In genomic region chr9:136802321-136802720, GRCh38 we compare ENCODE assay signal across 17 cellular contexts. TPM values are rescaled to one million over a fixed set of nuclear protein-coding genes. Genes with fewer than 3 reads are reported as not detected.
DNase-seq lines count a peak whose midpoint lies in the region; ATAC-seq and TF ChIP-seq lines count a peak whose summit lies in the region.
"Had no signal": no experiment of that assay in that cellular context is flagged by ENCODE, and none has a peak within 500 bp of the region (broad histone marks: within the 10 kb centered on the region; RNA-seq: fewer than 3 reads in every experiment).

No MANE protein-coding gene starts in this region.

- TF ChIP-seq CTCF in 22Rv1 (IDR thresholded peaks at IDR 0.05) = no peak
- no peak for TF ChIP-seq CTCF in CD4-positive, alpha-beta T cell (IDR thresholded peaks at IDR 0.05)
- no peak for TF ChIP-seq CTCF in glutamatergic neuron (IDR thresholded peaks at IDR 0.05; ENCODE audit: partially characterized antibody, unreplicated experiment)

- no peaks in the 10 kb centered on the region for H3K9me3 Mint-ChIP-seq in CD4-positive, alpha-beta T cell
- peaks cover 21% of the 10 kb centered on the region for H3K9me3 Mint-ChIP-seq in glutamatergic neuron (ENCODE audit: unreplicated experiment)
- H3K9me3 Mint-ChIP-seq: H9 had no signal

- ATAC-seq in CD4-positive, alpha-beta T cell (ENCODE audit: poor library complexity) = no peak
- ATAC-seq in T-helper 17 cell = no peak
- ATAC-seq in HG03460 (IDR thresholded peaks at IDR 0.05; ENCODE audit: unreplicated experiment) = no peak

- H3K27ac Mint-ChIP-seq in CD4-positive, alpha-beta T cell = no peak overlapping the region
- H3K27ac Mint-ChIP-seq in T-helper 17 cell (peak overlapping the region; percentile 8), glutamatergic neuron (ENCODE audit: unreplicated experiment) (peak overlapping the region; percentile 17)
- H3K27ac Mint-ChIP-seq: H9 had no signal

- intact Hi-C loops in CD4-positive, alpha-beta T cell (cut with DNase I, micrococcal nuclease) = loop anchor here (10.0 kb wide), 2 partner anchors 102 to 398 kb away; partner anchors contain the start of gene SNAPC4 (in 1 of the 2)

- H3K9me3 ChIP-seq in CD4-positive, alpha-beta T cell (ENCODE audit: control insufficient read depth, low read length) = no peaks in the 10 kb centered on the region
- no peaks in the 10 kb centered on the region for H3K9me3 ChIP-seq in T-helper 17 cell (ENCODE audit: control insufficient read depth, low read length, poor library complexity, severe bottlenecking)

- no peak for DNase-seq in CD4-positive, alpha-beta T cell
- DNase-seq in T-helper 17 cell (no peak), glutamatergic neuron (no peak), NCI-H345 (lab: John Stamatoyannopoulos, UW) (no peak), NCI-H1105 (lab: John Stamatoyannopoulos, UW) (no peak)
- no peak for DNase-seq in activated T-cell treated with anti-CD3 and anti-CD28 coated beads, Interleukin-2, amount 50 U/mL, for 1 hour
- DNase-seq: Calu3, DMS53, H9, MV-4-11, NCI-H1417 treated with DMSO at 0.1 percent for 48 hours, NCI-H2029 treated with DMSO at 0.1 percent for 48 hours, NCI-H526 treated with DMSO at 0.1 percent for 48 hours had no signal

- no peaks in the 10 kb centered on the region for H3K27me3 ChIP-seq in CD4-positive, alpha-beta T cell (ENCODE audit: control insufficient read depth, insufficient read depth, low read length)

- H3K27me3 Mint-ChIP-seq in CD4-positive, alpha-beta T cell = no peaks in the 10 kb centered on the region
- H3K27me3 Mint-ChIP-seq in T-helper 17 cell = no peaks in the 10 kb centered on the region
- peaks cover 13% of the 10 kb centered on the region for H3K27me3 Mint-ChIP-seq in glutamatergic neuron (ENCODE audit: unreplicated experiment)

- POLR2A ChIA-PET in CD4-positive, alpha-beta T cell (lab: Charles Lee) = no interaction called here

- peaks cover 36% of the 10 kb centered on the region for H3K4me1 Mint-ChIP-seq in CD4-positive, alpha-beta T cell (ENCODE audit: low read depth)
- peaks cover 10% of the 10 kb centered on the region for H3K4me1 Mint-ChIP-seq in T-helper 17 cell
- H3K4me1 Mint-ChIP-seq in glutamatergic neuron (ENCODE audit: low read depth, unreplicated experiment) = peaks cover 4% of the 10 kb centered on the region

- H3K27ac ChIP-seq in 22Rv1 = peak overlapping the region; percentile 100
- no peak overlapping the region for H3K27ac ChIP-seq in CD4-positive, alpha-beta T cell (ENCODE audit: low read depth, low read length)

- CTCF ChIA-PET in CD4-positive, alpha-beta T cell (lab: Charles Lee) = no interaction called here

- H3K36me3 Mint-ChIP-seq in CD4-positive, alpha-beta T cell (ENCODE audit: low read depth) = peaks cover 4% of the 10 kb centered on the region
- H3K36me3 Mint-ChIP-seq in T-helper 17 cell (ENCODE audit: low read depth) = peaks cover 2% of the 10 kb centered on the region
- no peaks in the 10 kb centered on the region for H3K36me3 Mint-ChIP-seq in glutamatergic neuron (ENCODE audit: unreplicated experiment)

- peak overlapping the region; percentile 38 for H3K4me3 Mint-ChIP-seq in CD4-positive, alpha-beta T cell
- H3K4me3 Mint-ChIP-seq in T-helper 17 cell (no peak overlapping the region), glutamatergic neuron (ENCODE audit: unreplicated experiment) (no peak overlapping the region)
- H3K4me3 Mint-ChIP-seq: H9 had no signal

RNA-seq across cellular contexts. Expression of gene RABL6, which starts 5.4 kb away (rescaled TPM):
- 10 to 100 TPM; 46.4 to 48.5 TPM for total RNA-seq in CD4-positive, alpha-beta T cell
- 10 to 100 TPM; 55.6 to 59.7 TPM for total RNA-seq in T-helper 17 cell
- total RNA-seq in glutamatergic neuron (ENCODE audit: unreplicated experiment) = 149 TPM

RNA-seq across cellular contexts. Expression of gene CCDC183, which starts 6.2 kb away (rescaled TPM):
- total RNA-seq in CD4-positive, alpha-beta T cell = 1 to 10 TPM; 3.0 to 4.6 TPM
- 1 to 10 TPM; 1.8 to 2.2 TPM for total RNA-seq in T-helper 17 cell
- total RNA-seq in glutamatergic neuron (ENCODE audit: unreplicated experiment) = 20.0 TPM
- total RNA-seq: A673, HT1080 had no signal

RNA-seq across cellular contexts. Expression of gene TMEM141, which starts 11.2 kb away (rescaled TPM):
- total RNA-seq in CD4-positive, alpha-beta T cell = 10 to 100 TPM; 14.6 to 17.1 TPM
- 10 to 100 TPM; 16.5 to 21.8 TPM for total RNA-seq in T-helper 17 cell
- total RNA-seq in glutamatergic neuron (ENCODE audit: unreplicated experiment) = 46.1 TPM

RNA-seq across cellular contexts. Expression of gene LCN15, which starts 38.0 kb away (rescaled TPM):
- not detected for total RNA-seq in CD4-positive, alpha-beta T cell
- total RNA-seq in T-helper 17 cell = not detected
- total RNA-seq in glutamatergic neuron (ENCODE audit: unreplicated experiment) = 1.9 TPM
- total RNA-seq: A673, Calu3, H9, HT1080 had no signal

RNA-seq across cellular contexts. Expression of gene AJM1, which starts 40.0 kb away (rescaled TPM):
- total RNA-seq in CD4-positive, alpha-beta T cell = 1 to 10 TPM; 1.1 to 1.2 TPM
- total RNA-seq in T-helper 17 cell = 1 to 10 TPM; 2.9 to 3.7 TPM
- 15.3 TPM for total RNA-seq in glutamatergic neuron (ENCODE audit: unreplicated experiment)
